ENCODE assay signal across 1 cellular context in genomic region chrX:154366666-154367055, GRCh38.
TF ChIP-seq lines count a peak whose summit lies in the region.

No MANE protein-coding gene starts in this region.

TF ChIP-seq in GM12878, 131 proteins besides CTCF, POLR2A, EP300 and RAD21:
- no peak for TF ChIP-seq ATF2 (IDR thresholded peaks at IDR 0.05; ENCODE audit: low read length)
- no peak for TF ChIP-seq BRCA1 (IDR thresholded peaks at IDR 0.05; ENCODE audit: low read depth, low read length)
- TF ChIP-seq USF1 (IDR thresholded peaks at IDR 0.05; ENCODE audit: borderline replicate concordance, extremely low read length, insufficient read depth, low read depth, low read length): no peak
- no peak for TF ChIP-seq HDAC6 (IDR thresholded peaks at IDR 0.05; ENCODE audit: unreplicated experiment)
- TF ChIP-seq FOXM1 (IDR thresholded peaks at IDR 0.05; ENCODE audit: low read depth, low read length): no peak
- no peak for TF ChIP-seq E2F8 (IDR thresholded peaks at IDR 0.05; ENCODE audit: low read depth, partially characterized antibody)
- TF ChIP-seq RBBP5 (conservative IDR thresholded peaks at IDR 0.05): no peak
- TF ChIP-seq MXI1 (IDR thresholded peaks at IDR 0.05; ENCODE audit: low read depth, low read length): no peak
- TF ChIP-seq ZNF384 (IDR thresholded peaks at IDR 0.05; ENCODE audit: borderline replicate concordance, low read depth, low read length): no peak
- no peak for TF ChIP-seq CHD2 (IDR thresholded peaks at IDR 0.05; ENCODE audit: borderline replicate concordance, low read depth, low read length)
- no peak for TF ChIP-seq MEF2A (IDR thresholded peaks at IDR 0.05; ENCODE audit: insufficient read depth, low read depth, low read length)
- no peak for TF ChIP-seq KAT2A (conservative IDR thresholded peaks at IDR 0.05; ENCODE audit: control insufficient read depth, low read depth, low read length)
